Comparison of ENCODE assay signal across 8 cellular contexts in genomic region chr2:132304675-132305380, GRCh38.
DNase-seq lines count a peak whose midpoint lies in the region; ATAC-seq, FAIRE-seq and TF ChIP-seq lines count a peak whose summit lies in the region.
"Not testable (repeated sequence)": the region's sequence is repeated elsewhere in the genome, so short reads cannot be mapped to it uniquely, and the experiment has no call there.

No MANE protein-coding gene starts in this region.

- peak; percentile 47 for DNase-seq in AG08396 (ENCODE audit: low spot score)
- peak; percentile 12 for DNase-seq in H54 (ENCODE audit: insufficient read length, low spot score)
- DNase-seq in RWPE2 (ENCODE audit: low spot score): not testable (repeated sequence)
- DNase-seq in breast epithelium (ENCODE audit: low spot score in 2 of 2): peak; percentile 61 to 64
- peak; percentile 68 for DNase-seq in fibroblast of the aortic adventitia (ENCODE audit: low read depth)
- peak; percentile 74 for DNase-seq in iPS-NIHi11 (ENCODE audit: low spot score)
- DNase-seq in small intestine: peak; percentile 58

- H3K27me3 ChIP-seq in RWPE2 (ENCODE audit: insufficient read depth, poor library complexity, severe bottlenecking); breast epithelium; small intestine (ENCODE audit: control insufficient read depth in 2 of 2, insufficient read depth in 2 of 2, low read length in 2 of 2): not testable (repeated sequence)

- not testable (repeated sequence) for H3K4me3 ChIP-seq in RWPE2 (ENCODE audit: severe bottlenecking); small intestine (ENCODE audit: low read depth in 1 of 2, low read length in 2 of 2)
- peak overlapping the region; percentile 18 to 60 (median 43) for H3K4me3 ChIP-seq in breast epithelium
- peak overlapping the region; percentile 42 for H3K4me3 ChIP-seq in fibroblast of the aortic adventitia (ENCODE audit: low read depth, low read length)

- not testable (repeated sequence) for FAIRE-seq in H54 (lab: Jason Lieb, UNC); small intestine (lab: Jason Lieb, UNC)

- not testable (repeated sequence) for H3K9me3 Mint-ChIP-seq in nephron

- not testable (repeated sequence) for H3K9me3 ChIP-seq in RWPE2 (ENCODE audit: severe bottlenecking); breast epithelium; small intestine (ENCODE audit: control insufficient read depth, low read depth)

- ATAC-seq in RWPE2 (ENCODE audit: low read depth): peak; percentile 92

- intact Hi-C loops in breast epithelium (cut with DNase I; ENCODE audit: low total_unique reads): not testable (repeated sequence)

- WGBS in small intestine, 3 donors: 10 to 20% (median 20%) methylated on average over 27 of the region's 27 CpGs

- TF ChIP-seq POLR2A in H54 (IDR thresholded peaks at IDR 0.05; ENCODE audit: low read depth, low read length); breast epithelium (IDR thresholded peaks at IDR 0.05): not testable (repeated sequence)

- H3K36me3 Mint-ChIP-seq in nephron (ENCODE audit: low read depth): not testable (repeated sequence)

- not testable (repeated sequence) for H3K27ac ChIP-seq in RWPE2 (ENCODE audit: poor library complexity, severe bottlenecking); breast epithelium; small intestine (ENCODE audit: low read depth in 1 of 2, low read length in 1 of 2)

- peak overlapping the region; percentile 84 to 97 (median 92) for H3K4me3 Mint-ChIP-seq in nephron

- not testable (repeated sequence) for H3K27me3 Mint-ChIP-seq in nephron (ENCODE audit: low read depth)

- H3K36me3 ChIP-seq in RWPE2 (ENCODE audit: low read depth); breast epithelium; small intestine (ENCODE audit: control insufficient read depth in 2 of 2, insufficient read depth in 2 of 2, low read length in 2 of 2): not testable (repeated sequence)

- TF ChIP-seq CTCF in RWPE2 (IDR thresholded peaks at IDR 0.05; ENCODE audit: poor library complexity, severe bottlenecking); breast epithelium (IDR thresholded peaks at IDR 0.05): not testable (repeated sequence)
- TF ChIP-seq CTCF in fibroblast of the aortic adventitia (IDR thresholded peaks at IDR 0.05; ENCODE audit: insufficient read depth, low read length): peak; percentile 34
- TF ChIP-seq CTCF in nephron (IDR thresholded peaks at IDR 0.05; ENCODE audit: unreplicated experiment in 3 of 3): peak in 2 of 3 experiments; percentile 16

- not testable (repeated sequence) for H3K4me1 ChIP-seq in RWPE2 (ENCODE audit: insufficient read depth, poor library complexity, severe bottlenecking); breast epithelium; small intestine (ENCODE audit: control insufficient read depth in 2 of 2, insufficient read depth in 1 of 2, low read depth in 1 of 2, low read length in 1 of 2)

- not testable (repeated sequence) for H3K4me1 Mint-ChIP-seq in nephron

- peak overlapping the region; percentile 22 to 65 (median 59) for H3K27ac Mint-ChIP-seq in nephron
